ENCODE assay signal across 20 cellular contexts in genomic region chr16:73040136-73040535, GRCh38. TPM values are rescaled to one million over a fixed set of nuclear protein-coding genes. Genes with fewer than 3 reads are reported as not detected.
DNase-seq lines count a peak whose midpoint lies in the region; ATAC-seq and TF ChIP-seq lines count a peak whose summit lies in the region.
"Had no signal": no experiment of that assay in that cellular context is flagged by ENCODE, and none has a peak within 500 bp of the region (broad histone marks: within the 10 kb centered on the region; RNA-seq: fewer than 3 reads in every experiment).

No MANE protein-coding gene starts in this region.

- ATAC-seq in GM18505 (IDR thresholded peaks at IDR 0.05; ENCODE audit: unreplicated experiment), result no peak
- no peak for ATAC-seq in GM21717 (IDR thresholded peaks at IDR 0.05; ENCODE audit: unreplicated experiment)
- ATAC-seq: activated T-cell treated with anti-CD3 and anti-CD28 coated beads, Interleukin-2, amount 50 U/mL, for 4 hours; K562; stimulated activated effector memory CD8-positive, alpha-beta T cell treated with anti-CD3 and anti-CD28 coated beads, Interleukin-12 subunit alpha, Interleukin-12 subunit beta, amount 100 ng/mL, for 72 hours had no signal

- no peak overlapping the region for H3K4me3 Mint-ChIP-seq in osteocyte (ENCODE audit: unreplicated experiment)
- H3K4me3 Mint-ChIP-seq: activated CD4-positive, alpha-beta memory T cell treated with anti-CD3 and anti-CD28 coated beads, Interleukin-2, amount 10 ng/mL, durations not matched to agents 7 days and 5 days; activated naive CD8-positive, alpha-beta T cell; activated T-cell treated with anti-CD3 and anti-CD28 coated beads, Interleukin-2, amount 50 U/mL, for 4 hours; stimulated activated effector memory CD8-positive, alpha-beta T cell treated with anti-CD3 and anti-CD28 coated beads, Interleukin-12 subunit alpha, Interleukin-12 subunit beta, amount 100 ng/mL, for 72 hours had no signal

- no peaks in the 10 kb centered on the region for H3K27me3 Mint-ChIP-seq in osteocyte (ENCODE audit: unreplicated experiment)

- H3K4me3 ChIP-seq in H7 (ENCODE audit: insufficient read depth, low read depth, low read length) (no peak overlapping the region), epithelial cell of esophagus (ENCODE audit: low read length) (no peak overlapping the region), Peyer's patch (no peak overlapping the region)
- H3K4me3 ChIP-seq: BLaER1 treated with 17β-estradiol and CSF1 and Interleukin-3, amounts not matched to agents 10 nM and 100 nM; breast epithelium; K562; spleen; transverse colon had no signal

- H3K36me3 Mint-ChIP-seq in osteocyte (ENCODE audit: unreplicated experiment), result no peaks in the 10 kb centered on the region
- H3K36me3 Mint-ChIP-seq: activated naive CD8-positive, alpha-beta T cell; stimulated activated effector memory CD8-positive, alpha-beta T cell treated with anti-CD3 and anti-CD28 coated beads, Interleukin-12 subunit alpha, Interleukin-12 subunit beta, amount 100 ng/mL, for 72 hours had no signal

- peak overlapping the region; percentile 38 for H3K27ac Mint-ChIP-seq in osteocyte (ENCODE audit: unreplicated experiment)
- H3K27ac Mint-ChIP-seq: activated CD4-positive, alpha-beta memory T cell treated with anti-CD3 and anti-CD28 coated beads, Interleukin-2, amount 10 ng/mL, durations not matched to agents 7 days and 5 days; activated naive CD8-positive, alpha-beta T cell; stimulated activated effector memory CD8-positive, alpha-beta T cell treated with anti-CD3 and anti-CD28 coated beads, Interleukin-12 subunit alpha, Interleukin-12 subunit beta, amount 100 ng/mL, for 72 hours had no signal

- TF ChIP-seq CTCF in epithelial cell of esophagus (IDR thresholded peaks at IDR 0.05; ENCODE audit: insufficient read depth, low read depth, low read length, missing control alignments), result no peak
- no peak for TF ChIP-seq CTCF in osteocyte (IDR thresholded peaks at IDR 0.05)
- no peak for TF ChIP-seq CTCF in Peyer's patch (IDR thresholded peaks at IDR 0.05)

- H3K4me1 Mint-ChIP-seq in osteocyte (ENCODE audit: unreplicated experiment), result peaks cover 87% of the 10 kb centered on the region
- H3K4me1 Mint-ChIP-seq: activated CD4-positive, alpha-beta memory T cell treated with anti-CD3 and anti-CD28 coated beads, Interleukin-2, amount 10 ng/mL, durations not matched to agents 7 days and 5 days; stimulated activated effector memory CD8-positive, alpha-beta T cell treated with anti-CD3 and anti-CD28 coated beads, Interleukin-12 subunit alpha, Interleukin-12 subunit beta, amount 100 ng/mL, for 72 hours had no signal

- H3K9me3 Mint-ChIP-seq in osteocyte (ENCODE audit: unreplicated experiment), result no peaks in the 10 kb centered on the region
- H3K9me3 Mint-ChIP-seq: activated CD4-positive, alpha-beta memory T cell treated with anti-CD3 and anti-CD28 coated beads, Interleukin-2, amount 10 ng/mL, durations not matched to agents 7 days and 5 days; activated T-cell treated with anti-CD3 and anti-CD28 coated beads, Interleukin-2, amount 50 U/mL, for 4 hours; stimulated activated effector memory CD8-positive, alpha-beta T cell treated with anti-CD3 and anti-CD28 coated beads, Interleukin-12 subunit alpha, Interleukin-12 subunit beta, amount 100 ng/mL, for 72 hours had no signal

- H3K36me3 ChIP-seq in H7 (replicated peaks; ENCODE audit: control insufficient read depth, insufficient read depth, low read length) (no peaks in the 10 kb centered on the region), Peyer's patch (no peaks in the 10 kb centered on the region)
- H3K36me3 ChIP-seq: breast epithelium, spleen, transverse colon, WERI-Rb-1 had no signal

- H3K9me3 ChIP-seq in Peyer's patch, result no peaks in the 10 kb centered on the region
- H3K9me3 ChIP-seq: BLaER1 treated with 17β-estradiol and CSF1 and Interleukin-3, amounts not matched to agents 10 nM and 100 nM; breast epithelium; spleen; transverse colon had no signal

- peaks cover 63% of the 10 kb centered on the region for H3K27me3 ChIP-seq in H7 (ENCODE audit: control insufficient read depth, insufficient read depth, low read length)
- H3K27me3 ChIP-seq in Peyer's patch, result no peaks in the 10 kb centered on the region
- H3K27me3 ChIP-seq: breast epithelium, transverse colon had no signal

- DNase-seq in H7, result peak; percentile 80
- DNase-seq in NCI-H1105 treated with DMSO at 0.1 percent for 48 hours (lab: John Stamatoyannopoulos, UW), result peak; percentile 83
- DNase-seq in epithelial cell of esophagus (ENCODE audit: low read depth), result peak; percentile 47
- DNase-seq in osteocyte (ENCODE audit: extremely low spot score, unreplicated experiment), result no peak
- DNase-seq in Peyer's patch, result no peak
- DNase-seq: activated CD4-positive, alpha-beta memory T cell treated with anti-CD3 and anti-CD28 coated beads, Interleukin-2, amount 10 ng/mL, durations not matched to agents 7 days and 5 days; activated T-cell treated with anti-CD3 and anti-CD28 coated beads, Interleukin-2, amount 50 U/mL, for 4 hours; DND-41; NCI-H1694 treated with DMSO at 0.1 percent for 48 hours; NCI-H524 treated with DMSO at 0.1 percent for 48 hours; spleen; transverse colon; WERI-Rb-1 had no signal

- TF ChIP-seq POLR2A in GM18505 (IDR thresholded peaks at IDR 0.05; ENCODE audit: borderline replicate concordance, extremely low read depth, insufficient read depth, insufficient read length), result no peak
- TF ChIP-seq POLR2A in Peyer's patch (IDR thresholded peaks at IDR 0.05), result no peak

- H3K4me1 ChIP-seq in Peyer's patch, result peaks cover 0 to 13% (median 0%) of the 10 kb centered on the region in 4 donors

- no peak overlapping the region for H3K27ac ChIP-seq in Peyer's patch
- H3K27ac ChIP-seq: BLaER1 treated with 17β-estradiol and CSF1 and Interleukin-3, amounts not matched to agents 10 nM and 100 nM; breast epithelium; spleen; transverse colon; WERI-Rb-1 had no signal

RNA-seq across cellular contexts. Expression of gene ZFHX3, which starts 7.8 kb away (rescaled TPM):
- 1.2 and 1.3 TPM in 2 replicates for total RNA-seq in H7 (2014; rRNA removed; shearing (Covaris generic))
- total RNA-seq in osteocyte, result 89.1 and 97.0 TPM in 2 replicates
- total RNA-seq in Peyer's patch, result 10 to 100 TPM in 3 of 4 donors, 1 to 10 TPM in 1; 6.3 to 39.6 (median 14.6) TPM

Comparison
In these comparisons a context has a peak if more than half of its experiments do, and no peak if none do; other contexts are left out.
1. DNase-seq: peak in H7 (single experiment), NCI-H1105 treated with DMSO at 0.1 percent for 48 hours (single experiment) and epithelial cell of esophagus (single experiment); none in osteocyte (single experiment) and Peyer's patch (0 of 3).